ENCODE assay signal across 8 cellular contexts in the genomic region with DNA sequence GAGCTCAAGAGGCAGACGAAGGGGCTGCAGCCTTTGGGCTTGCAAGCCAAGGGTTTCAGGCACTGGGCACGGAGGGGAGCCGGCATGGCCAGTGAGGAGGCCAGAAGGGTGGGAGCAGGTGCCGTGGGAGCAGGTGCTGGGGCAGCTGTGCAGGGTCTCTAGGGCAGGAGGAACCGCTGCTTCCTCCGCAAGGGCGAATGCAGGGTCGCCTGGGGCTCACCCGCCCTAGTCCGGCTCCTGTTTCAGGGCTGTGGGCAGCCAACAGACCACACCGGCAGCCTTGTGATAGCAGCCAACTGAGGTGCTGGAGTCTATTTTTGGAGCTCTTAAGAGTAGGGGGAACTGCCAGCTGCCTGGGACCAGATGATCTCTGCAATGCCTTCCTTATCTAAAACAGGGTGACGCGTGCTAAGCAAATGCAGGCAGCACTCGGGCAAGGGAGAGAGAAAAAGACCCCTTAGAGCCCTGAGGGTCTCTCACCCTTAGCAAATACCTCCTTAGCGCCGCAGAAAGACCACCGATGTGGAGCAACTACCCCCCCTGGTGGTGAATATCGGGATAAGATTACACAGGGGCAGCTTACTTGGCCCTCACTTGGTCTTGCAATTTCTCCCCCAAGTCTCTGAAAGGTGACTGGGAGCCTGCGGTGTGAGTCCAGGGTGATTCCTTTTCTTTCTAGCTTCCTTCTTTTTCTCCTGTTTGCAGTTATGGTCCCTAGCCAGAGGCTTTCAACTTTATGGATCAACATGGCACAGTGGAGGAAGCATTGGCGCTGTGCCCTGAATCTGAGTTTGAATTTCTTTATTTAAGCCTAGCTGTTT. TPM values are rescaled to one million over a fixed set of nuclear protein-coding genes. Genes with fewer than 3 reads are reported as not detected.
DNase-seq lines count a peak whose midpoint lies in the region; ATAC-seq lines count a peak whose summit lies in the region.

No MANE protein-coding gene starts in this region.

- no peak overlapping the region for H3K4me3 Mint-ChIP-seq in activated naive CD8-positive, alpha-beta T cell treated with anti-CD3 and anti-CD28 coated beads for 36 hours

- H3K9me3 Mint-ChIP-seq in activated naive CD8-positive, alpha-beta T cell treated with anti-CD3 and anti-CD28 coated beads for 36 hours = no peaks in the 10 kb centered on the region

- DNase-seq in C1 segment of cervical spinal cord (lab: John Stamatoyannopoulos, UW) (peak in 9 of 14 donors; percentile 6 to 66 (median 26)), NAMALWA (ENCODE audit: low spot score) (peak; percentile 91), SKM-1 (lab: John Stamatoyannopoulos, UW; ENCODE audit: unreplicated experiment) (peak; percentile 85), left cardiac atrium (peak; percentile 63), renal cortical epithelial cell (ENCODE audit: low read depth) (peak; percentile 50)
- peak; percentile 67 for DNase-seq in activated naive CD8-positive, alpha-beta T cell treated with anti-CD3 and anti-CD28 coated beads for 36 hours

- H3K4me1 Mint-ChIP-seq in activated naive CD8-positive, alpha-beta T cell treated with anti-CD3 and anti-CD28 coated beads for 36 hours = peaks cover 22% of the 10 kb centered on the region

- peaks cover 58% of the 10 kb centered on the region for H3K27me3 Mint-ChIP-seq in activated naive CD8-positive, alpha-beta T cell treated with anti-CD3 and anti-CD28 coated beads for 36 hours

- intact Hi-C loops in left cardiac atrium (cut with DNase I) = loop anchor here in 1 of 2 donors (1.0 kb wide), 1 partner anchor 30 kb away; no protein-coding TSS in a partner anchor

- no peaks in the 10 kb centered on the region for H3K36me3 Mint-ChIP-seq in activated naive CD8-positive, alpha-beta T cell treated with anti-CD3 and anti-CD28 coated beads for 36 hours

- no peak overlapping the region for H3K27ac Mint-ChIP-seq in activated naive CD8-positive, alpha-beta T cell treated with anti-CD3 and anti-CD28 coated beads for 36 hours

- ATAC-seq in GM21367 (IDR thresholded peaks at IDR 0.05; ENCODE audit: unreplicated experiment) = peak; percentile 48
- ATAC-seq in left cardiac atrium = peak; percentile 75 to 77
- no peak for ATAC-seq in HG02973 (IDR thresholded peaks at IDR 0.05; ENCODE audit: unreplicated experiment)

RNA-seq across cellular contexts. Expression of gene MAPKAPK2, which starts 20.7 kb away (rescaled TPM):
- 10 to 100 TPM; 53.5 to 57.8 TPM for total RNA-seq in activated naive CD8-positive, alpha-beta T cell treated with anti-CD3 and anti-CD28 coated beads for 36 hours
- total RNA-seq in left cardiac atrium (100 to 1,000 TPM; 154 to 219 TPM), renal cortical epithelial cell (35.3 and 85.1 TPM in 2 replicates)

RNA-seq across cellular contexts. Expression of gene DYRK3, which starts 28.7 kb away (rescaled TPM):
- total RNA-seq in activated naive CD8-positive, alpha-beta T cell treated with anti-CD3 and anti-CD28 coated beads for 36 hours = 1 to 10 TPM; 5.2 to 5.3 TPM
- 10 to 100 TPM; 12.4 to 18.7 TPM for total RNA-seq in left cardiac atrium
- 13.5 and 15.6 TPM in 2 replicates for total RNA-seq in renal cortical epithelial cell

RNA-seq across cellular contexts. Expression of gene EIF2D, which starts 51.8 kb away (rescaled TPM):
- total RNA-seq in activated naive CD8-positive, alpha-beta T cell treated with anti-CD3 and anti-CD28 coated beads for 36 hours = 100 to 1,000 TPM; 112 to 113 TPM
- total RNA-seq in left cardiac atrium (10 to 100 TPM; 22.9 to 27.8 TPM), renal cortical epithelial cell (40.5 and 52.8 TPM in 2 replicates)

Comparison
In these comparisons a context has a peak if more than half of its experiments do, and no peak if none do; other contexts are left out.
1. DNase-seq: peak in every context shown above with its lines; median percentile 91 in NAMALWA; 85 in SKM-1; 67 in activated naive CD8-positive, alpha-beta T cell treated with anti-CD3 and anti-CD28 coated beads for 36 hours; 63 in left cardiac atrium; 50 in renal cortical epithelial cell; 26 in C1 segment of cervical spinal cord.